In the genomic region with DNA sequence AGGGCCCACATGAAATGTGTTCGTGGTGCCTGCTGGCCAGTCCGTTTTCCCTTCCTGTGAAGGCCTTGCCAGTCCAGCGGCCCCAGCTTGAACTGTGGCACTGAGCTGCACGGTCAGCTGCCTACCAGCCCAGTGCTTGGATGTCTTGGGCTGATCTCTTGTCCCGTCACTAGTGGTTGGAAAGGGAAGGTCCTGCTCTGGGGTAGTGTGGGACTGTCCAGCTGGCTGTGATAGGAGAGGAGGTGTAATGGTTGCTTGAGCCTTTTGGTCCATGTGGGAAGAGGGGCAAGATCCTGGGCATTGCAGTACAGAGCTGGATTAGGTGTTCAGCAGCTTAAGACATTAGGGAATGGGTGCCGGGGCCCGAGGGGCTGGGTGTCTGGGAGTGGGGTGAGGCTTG, we compare ENCODE assay signal across 16 cellular contexts. TPM values are rescaled to one million over a fixed set of nuclear protein-coding genes. Genes with fewer than 3 reads are reported as not detected.
DNase-seq lines count a peak whose midpoint lies in the region; ATAC-seq, FAIRE-seq and TF ChIP-seq lines count a peak whose summit lies in the region.
"Had no signal": no experiment of that assay in that cellular context is flagged by ENCODE, and none has a peak within 500 bp of the region (broad histone marks: within the 10 kb centered on the region; RNA-seq: fewer than 3 reads in every experiment).

No MANE protein-coding gene starts in this region.

- no peak overlapping the region for H3K4me3 ChIP-seq in HepG2 (replicated peaks in 1 of 3; ENCODE audit: insufficient read depth in 1 of 3, low read depth in 2 of 3, low read length in 3 of 3)
- no peak overlapping the region for H3K4me3 ChIP-seq in right lobe of liver
- H3K4me3 ChIP-seq in WERI-Rb-1 (ENCODE audit: low read depth, low read length): no peak overlapping the region
- H3K4me3 ChIP-seq: BLaER1 treated with 17β-estradiol and CSF1 and Interleukin-3, amounts not matched to agents 10 nM and 100 nM had no signal

- H4K20me1 ChIP-seq in HepG2 (ENCODE audit: insufficient read depth, low read length): peaks cover 5% of the 10 kb centered on the region; the same call in 1 of the 2 replicates

- H3K36me3 ChIP-seq in HepG2 (replicated peaks in 1 of 2; ENCODE audit: control insufficient read depth in 1 of 2, insufficient read depth in 2 of 2, low read length in 2 of 2): peaks cover 20 to 56% of the 10 kb centered on the region in 2 experiments
- peaks cover 0 to 35% (median 18%) of the 10 kb centered on the region in 4 donors for H3K36me3 ChIP-seq in right lobe of liver
- peaks cover 86% of the 10 kb centered on the region for H3K36me3 ChIP-seq in WERI-Rb-1

- H3K4me1 ChIP-seq in HepG2 (ENCODE audit: insufficient read depth, low read length) (peaks cover 15% of the 10 kb centered on the region), right lobe of liver (no peaks in the 10 kb centered on the region)

- POLR2A ChIA-PET in HepG2 (lab: Yijun Ruan, JAX): interaction anchor here (1.4 to 1.8 kb wide), 2 partner anchors 17 to 76 kb away, joined by 7 to 8 read pairs; no protein-coding TSS in a partner anchor

- FAIRE-seq in HepG2 (lab: Jason Lieb, UNC) (no peak), RCC 7860 (lab: Jason Lieb, UNC) (no peak)
- FAIRE-seq: GM12892, GM18507 had no signal

- H3K27ac Mint-ChIP-seq in stimulated activated naive B cell treated with anti-CD40 and anti-IgM and Interleukin-4, amounts not matched to agents 10 μg/mL and 1 μg/mL and 100 μg/mL, for 72 hours: peak overlapping the region; percentile 56
- H3K27ac Mint-ChIP-seq: CD8-positive, alpha-beta T cell had no signal

- DNase-seq in HepG2 (ENCODE audit: low spot score) (no peak), right lobe of liver (no peak), WERI-Rb-1 (peak; percentile 38), RCC 7860 (ENCODE audit: low spot score) (no peak)
- DNase-seq in stimulated activated naive B cell treated with anti-CD40 and anti-IgM and Interleukin-4, amounts not matched to agents 10 μg/mL and 1 μg/mL and 100 μg/mL, for 72 hours: no peak
- DNase-seq: CD8-positive, alpha-beta T cell; DMS53; EL; MV-4-11; NCI-H1694 treated with DMSO at 0.1 percent for 48 hours; SIG-M5 had no signal

- no peak for TF ChIP-seq RAD21 in HepG2 (CRISPR knock-in tag; IDR thresholded peaks at IDR 0.05)

- intact Hi-C loops in HepG2 (cut with micrococcal nuclease; ENCODE audit: unreplicated experiment): no loop called here
- intact Hi-C loops in right lobe of liver (cut with DNase I): no loop called here

- H3K27me3 Mint-ChIP-seq in stimulated activated naive B cell treated with anti-CD40 and anti-IgM and Interleukin-4, amounts not matched to agents 10 μg/mL and 1 μg/mL and 100 μg/mL, for 72 hours: peaks cover 12 to 19% of the 10 kb centered on the region in 2 donors

- no peaks in the 10 kb centered on the region for H3K9me3 Mint-ChIP-seq in stimulated activated naive B cell treated with anti-CD40 and anti-IgM and Interleukin-4, amounts not matched to agents 10 μg/mL and 1 μg/mL and 100 μg/mL, for 72 hours
- H3K9me3 Mint-ChIP-seq: CD8-positive, alpha-beta T cell had no signal

- ATAC-seq in HepG2: no peak
- ATAC-seq in right lobe of liver: no peak
- ATAC-seq in stimulated activated naive B cell treated with anti-CD40 and anti-IgM and Interleukin-4, amounts not matched to agents 10 μg/mL and 1 μg/mL and 100 μg/mL, for 72 hours (replicated peaks): no peak
- ATAC-seq in HG03108 (IDR thresholded peaks at IDR 0.05; ENCODE audit: unreplicated experiment): no peak
- ATAC-seq: CD8-positive, alpha-beta T cell had no signal

- H3K79me2 ChIP-seq in HepG2 (ENCODE audit: insufficient read depth, low read length): no peaks in the 10 kb centered on the region

- in situ Hi-C loops in HepG2 (cut with HindIII; ENCODE audit: extremely low pct_ligation_motif_present, low pct_unique_long_range_greater_than_20kb): no loop called here

- H3K9ac ChIP-seq in HepG2 (ENCODE audit: insufficient read depth, low read depth, low read length): no peak overlapping the region
- H3K9ac ChIP-seq: KMS-11 had no signal

- H3K4me2 ChIP-seq in HepG2 (ENCODE audit: low read depth, low read length): no peak overlapping the region
- H3K4me2 ChIP-seq: KMS-11 had no signal

- peaks cover 5 to 6% of the 10 kb centered on the region in 2 donors for H3K4me1 Mint-ChIP-seq in stimulated activated naive B cell treated with anti-CD40 and anti-IgM and Interleukin-4, amounts not matched to agents 10 μg/mL and 1 μg/mL and 100 μg/mL, for 72 hours

- TF ChIP-seq EP300 in HepG2 (IDR thresholded peaks at IDR 0.05; ENCODE audit: low read depth in 2 of 2, low read length in 2 of 2) (no peak), HepG2 (CRISPR knock-in tag; IDR thresholded peaks at IDR 0.05; ENCODE audit: borderline replicate concordance) (no peak)

- H3K27me3 ChIP-seq in HepG2 (ENCODE audit: control insufficient read depth in 1 of 2, insufficient read depth in 2 of 2, low read length in 2 of 2) (no peaks in the 10 kb centered on the region), right lobe of liver (no peaks in the 10 kb centered on the region), WERI-Rb-1 (ENCODE audit: insufficient read depth, low read depth, severe bottlenecking) (no peaks in the 10 kb centered on the region)

- CTCF ChIA-PET in HepG2 (lab: Yijun Ruan, JAX; ENCODE audit: low intra/inter-chr PET ratio, low total read pairs): no interaction called here

- peaks cover 58 to 82% of the 10 kb centered on the region in 2 donors for H3K36me3 Mint-ChIP-seq in stimulated activated naive B cell treated with anti-CD40 and anti-IgM and Interleukin-4, amounts not matched to agents 10 μg/mL and 1 μg/mL and 100 μg/mL, for 72 hours

- no peak overlapping the region for H3K27ac ChIP-seq in HepG2 (ENCODE audit: extremely low read length, insufficient read depth, low read length)
- no peak overlapping the region for H3K27ac ChIP-seq in right lobe of liver
- no peak overlapping the region for H3K27ac ChIP-seq in WERI-Rb-1
- H3K27ac ChIP-seq: BLaER1 treated with 17β-estradiol and CSF1 and Interleukin-3, amounts not matched to agents 10 nM and 100 nM; KMS-11 had no signal

- BruUV-seq in HepG2 (replicated peaks; lab: Mats Ljungman, UMichigan): no TSS peak

- no peak overlapping the region for H2AFZ ChIP-seq in HepG2 (ENCODE audit: low read length)

- 90% methylated on average over 7 of the region's 7 CpGs for WGBS in HepG2 (ENCODE audit: low lambda C conversion rate)
- 87% methylated on average over 5 of the region's 7 CpGs for WGBS in right lobe of liver (ENCODE audit: insufficient coverage, low coverage, low lambda C conversion rate, missing lambda C conversion rate)

- no peak overlapping the region for H3K4me3 Mint-ChIP-seq in stimulated activated naive B cell treated with anti-CD40 and anti-IgM and Interleukin-4, amounts not matched to agents 10 μg/mL and 1 μg/mL and 100 μg/mL, for 72 hours
- H3K4me3 Mint-ChIP-seq: CD8-positive, alpha-beta T cell had no signal

- no peak for TF ChIP-seq CTCF in HepG2 (CRISPR knock-in tag; IDR thresholded peaks at IDR 0.05)
- TF ChIP-seq CTCF in right lobe of liver (IDR thresholded peaks at IDR 0.05): no peak
- no peak for TF ChIP-seq CTCF in WERI-Rb-1 (IDR thresholded peaks at IDR 0.05; ENCODE audit: low read depth, low read length)

- no peak for TF ChIP-seq POLR2A in HepG2 (IDR thresholded peaks at IDR 0.05; ENCODE audit: insufficient read depth in 1 of 2, low read depth in 2 of 2, low read length in 2 of 2)
- no peak for TF ChIP-seq POLR2A in right lobe of liver (IDR thresholded peaks at IDR 0.05)

- H3K9me3 ChIP-seq in HepG2 (ENCODE audit: low read length): no peaks in the 10 kb centered on the region
- H3K9me3 ChIP-seq in right lobe of liver: no peaks in the 10 kb centered on the region
- H3K9me3 ChIP-seq in WERI-Rb-1 (ENCODE audit: severe bottlenecking): no peaks in the 10 kb centered on the region
- H3K9me3 ChIP-seq: BLaER1 treated with 17β-estradiol and CSF1 and Interleukin-3, amounts not matched to agents 10 nM and 100 nM had no signal

RNA-seq across cellular contexts. Expression of gene BUD23, which starts 15.0 kb away (rescaled TPM):
- total RNA-seq in HepG2 (2016; rRNA removed; fragmentation: Illumina TruSeq; extraction: Trizol): 37.5 and 47.5 TPM in 2 replicates
- 25.0 and 27.0 TPM in 2 replicates for total RNA-seq in HepG2 (2016; cell fraction: cytosol; rRNA removed; fragmentation: Illumina TruSeq; extraction: Trizol; ENCODE audit: low read depth)
- total RNA-seq in HepG2 (2016; cell fraction: insoluble cytoplasmic fraction; rRNA removed; fragmentation: Illumina TruSeq; extraction: Trizol): 37.7 and 52.7 TPM in 2 replicates
- 22.7 and 27.6 TPM in 2 replicates for total RNA-seq in HepG2 (2016; cell fraction: membrane; rRNA removed; fragmentation: Illumina TruSeq; extraction: Trizol)
- total RNA-seq in HepG2 (2016; cell fraction: nucleus; rRNA removed; fragmentation: Illumina TruSeq; extraction: Trizol): 36.5 and 38.0 TPM in 2 replicates
- 50.3 and 54.5 TPM in 2 replicates for polyA plus RNA-seq in HepG2 (2011; rRNA removed)
- polyA plus RNA-seq in HepG2 (2011; cell fraction: cytosol; rRNA removed): 57.5 and 59.3 TPM in 2 replicates
- polyA plus RNA-seq in HepG2 (2011; cell fraction: nucleus; rRNA removed): 61.1 and 71.4 TPM in 2 replicates
- polyA plus RNA-seq in HepG2 (2012): 39.8 and 49.3 TPM in 2 replicates
- polyA plus RNA-seq in HepG2 (2016; cell fraction: cytosol; fragmentation: Illumina TruSeq; extraction: Trizol; ENCODE audit: low read depth): 23.2 and 24.2 TPM in 2 replicates
- 54.9 and 56.3 TPM in 2 replicates for polyA plus RNA-seq in HepG2 (2016; cell fraction: insoluble cytoplasmic fraction; fragmentation: Illumina TruSeq; extraction: Trizol; ENCODE audit: low read depth)
- 27.2 and 30.8 TPM in 2 replicates for polyA plus RNA-seq in HepG2 (2016; cell fraction: membrane; fragmentation: Illumina TruSeq; extraction: Trizol; ENCODE audit: low read depth)
- polyA plus RNA-seq in HepG2 (2016; cell fraction: nucleus; fragmentation: Illumina TruSeq; extraction: Trizol; ENCODE audit: insufficient read depth, low read depth): 97.8 and 98.1 TPM in 2 replicates
- polyA minus RNA-seq in HepG2 (2011; rRNA and poly(A)+ RNA removed; ENCODE audit: low replicate concordance): 20.0 and 77.8 TPM in 2 replicates
- polyA minus RNA-seq in HepG2 (2011; cell fraction: cytosol; rRNA and poly(A)+ RNA removed): 9.4 and 16.6 TPM in 2 replicates
- polyA minus RNA-seq in HepG2 (2011; cell fraction: nucleus; rRNA and poly(A)+ RNA removed): 14.7 and 15.2 TPM in 2 replicates
- 10 to 100 TPM; 24.1 to 35.0 (median 29.2) TPM for total RNA-seq in right lobe of liver

RNA-seq across cellular contexts. Expression of gene DNAJC30, which starts 15.2 kb away (rescaled TPM):
- 3.0 and 3.3 TPM in 2 replicates for total RNA-seq in HepG2 (2016; rRNA removed; fragmentation: Illumina TruSeq; extraction: Trizol)
- 1.3 TPM in 2 replicates for total RNA-seq in HepG2 (2016; cell fraction: cytosol; rRNA removed; fragmentation: Illumina TruSeq; extraction: Trizol; ENCODE audit: low read depth)
- 2.7 and 3.2 TPM in 2 replicates for total RNA-seq in HepG2 (2016; cell fraction: insoluble cytoplasmic fraction; rRNA removed; fragmentation: Illumina TruSeq; extraction: Trizol)
- total RNA-seq in HepG2 (2016; cell fraction: membrane; rRNA removed; fragmentation: Illumina TruSeq; extraction: Trizol): 2.5 and 2.7 TPM in 2 replicates
- 2.6 and 2.8 TPM in 2 replicates for total RNA-seq in HepG2 (2016; cell fraction: nucleus; rRNA removed; fragmentation: Illumina TruSeq; extraction: Trizol)
- polyA plus RNA-seq in HepG2 (2011; rRNA removed): 3.5 and 3.8 TPM in 2 replicates
- 3.7 and 5.6 TPM in 2 replicates for polyA plus RNA-seq in HepG2 (2011; cell fraction: cytosol; rRNA removed)
- 3.5 and 4.4 TPM in 2 replicates for polyA plus RNA-seq in HepG2 (2011; cell fraction: nucleus; rRNA removed)
- 2.0 and 4.5 TPM in 2 replicates for polyA plus RNA-seq in HepG2 (2012)
- polyA plus RNA-seq in HepG2 (2016; cell fraction: cytosol; fragmentation: Illumina TruSeq; extraction: Trizol; ENCODE audit: low read depth): 1.9 and 2.1 TPM in 2 replicates
- 7.7 and 7.8 TPM in 2 replicates for polyA plus RNA-seq in HepG2 (2016; cell fraction: insoluble cytoplasmic fraction; fragmentation: Illumina TruSeq; extraction: Trizol; ENCODE audit: low read depth)
- 3.1 and 3.6 TPM in 2 replicates for polyA plus RNA-seq in HepG2 (2016; cell fraction: membrane; fragmentation: Illumina TruSeq; extraction: Trizol; ENCODE audit: low read depth)
- polyA plus RNA-seq in HepG2 (2016; cell fraction: nucleus; fragmentation: Illumina TruSeq; extraction: Trizol; ENCODE audit: insufficient read depth, low read depth): 5.6 and 6.4 TPM in 2 replicates
- polyA minus RNA-seq in HepG2 (2011; rRNA and poly(A)+ RNA removed; ENCODE audit: low replicate concordance): 8.4 and 10.1 TPM in 2 replicates
- polyA minus RNA-seq in HepG2 (2011; cell fraction: cytosol; rRNA and poly(A)+ RNA removed): 2.0 and 3.3 TPM in 2 replicates
- 7.7 and 9.3 TPM in 2 replicates for polyA minus RNA-seq in HepG2 (2011; cell fraction: nucleus; rRNA and poly(A)+ RNA removed)
- 1 to 10 TPM; 5.4 to 8.8 (median 7.0) TPM for total RNA-seq in right lobe of liver

RNA-seq across cellular contexts. Expression of gene STX1A, which starts 21.1 kb away (rescaled TPM):
- 2.9 and 6.1 TPM in 2 replicates for total RNA-seq in HepG2 (2016; rRNA removed; fragmentation: Illumina TruSeq; extraction: Trizol)
- total RNA-seq in HepG2 (2016; cell fraction: cytosol; rRNA removed; fragmentation: Illumina TruSeq; extraction: Trizol; ENCODE audit: low read depth): 1.3 and 1.8 TPM in 2 replicates
- total RNA-seq in HepG2 (2016; cell fraction: insoluble cytoplasmic fraction; rRNA removed; fragmentation: Illumina TruSeq; extraction: Trizol): 3.3 and 5.7 TPM in 2 replicates
- 2.4 and 4.1 TPM in 2 replicates for total RNA-seq in HepG2 (2016; cell fraction: membrane; rRNA removed; fragmentation: Illumina TruSeq; extraction: Trizol)
- total RNA-seq in HepG2 (2016; cell fraction: nucleus; rRNA removed; fragmentation: Illumina TruSeq; extraction: Trizol): 6.6 and 10.3 TPM in 2 replicates
- polyA plus RNA-seq in HepG2 (2011; rRNA removed): 12.2 and 14.8 TPM in 2 replicates
- 5.3 and 6.0 TPM in 2 replicates for polyA plus RNA-seq in HepG2 (2011; cell fraction: cytosol; rRNA removed)
- polyA plus RNA-seq in HepG2 (2011; cell fraction: nucleus; rRNA removed): 75.2 and 75.4 TPM in 2 replicates
- 8.5 and 18.8 TPM in 2 replicates for polyA plus RNA-seq in HepG2 (2012)
- polyA plus RNA-seq in HepG2 (2016; cell fraction: cytosol; fragmentation: Illumina TruSeq; extraction: Trizol; ENCODE audit: low read depth): 0.94 and 1.4 TPM in 2 replicates
- polyA plus RNA-seq in HepG2 (2016; cell fraction: insoluble cytoplasmic fraction; fragmentation: Illumina TruSeq; extraction: Trizol; ENCODE audit: low read depth): 3.1 and 4.5 TPM in 2 replicates
- 2.3 and 2.5 TPM in 2 replicates for polyA plus RNA-seq in HepG2 (2016; cell fraction: membrane; fragmentation: Illumina TruSeq; extraction: Trizol; ENCODE audit: low read depth)
- 26.8 and 37.4 TPM in 2 replicates for polyA plus RNA-seq in HepG2 (2016; cell fraction: nucleus; fragmentation: Illumina TruSeq; extraction: Trizol; ENCODE audit: insufficient read depth, low read depth)
- polyA minus RNA-seq in HepG2 (2011; rRNA and poly(A)+ RNA removed; ENCODE audit: low replicate concordance): 5.2 and 10.7 TPM in 2 replicates
- polyA minus RNA-seq in HepG2 (2011; cell fraction: cytosol; rRNA and poly(A)+ RNA removed): 1.7 and 3.1 TPM in 2 replicates
- 12.8 and 13.4 TPM in 2 replicates for polyA minus RNA-seq in HepG2 (2011; cell fraction: nucleus; rRNA and poly(A)+ RNA removed)
- 1 to 10 TPM; 1.4 to 2.8 (median 1.9) TPM for total RNA-seq in right lobe of liver

RNA-seq across cellular contexts. Expression of gene VPS37D, which starts 30.8 kb away (rescaled TPM):
- 4.9 and 6.3 TPM in 2 replicates for total RNA-seq in HepG2 (2016; rRNA removed; fragmentation: Illumina TruSeq; extraction: Trizol)
- 7.4 and 7.8 TPM in 2 replicates for total RNA-seq in HepG2 (2016; cell fraction: cytosol; rRNA removed; fragmentation: Illumina TruSeq; extraction: Trizol; ENCODE audit: low read depth)
- 5.1 and 6.3 TPM in 2 replicates for total RNA-seq in HepG2 (2016; cell fraction: insoluble cytoplasmic fraction; rRNA removed; fragmentation: Illumina TruSeq; extraction: Trizol)
- total RNA-seq in HepG2 (2016; cell fraction: membrane; rRNA removed; fragmentation: Illumina TruSeq; extraction: Trizol): 11.3 and 11.5 TPM in 2 replicates
- 3.3 and 3.9 TPM in 2 replicates for total RNA-seq in HepG2 (2016; cell fraction: nucleus; rRNA removed; fragmentation: Illumina TruSeq; extraction: Trizol)
- 3.8 and 5.7 TPM in 2 replicates for polyA plus RNA-seq in HepG2 (2011; rRNA removed)
- 3.8 and 5.1 TPM in 2 replicates for polyA plus RNA-seq in HepG2 (2011; cell fraction: cytosol; rRNA removed)
- 11.9 and 15.2 TPM in 2 replicates for polyA plus RNA-seq in HepG2 (2011; cell fraction: nucleus; rRNA removed)
- 5.1 and 5.6 TPM in 2 replicates for polyA plus RNA-seq in HepG2 (2012)
- 5.8 and 6.7 TPM in 2 replicates for polyA plus RNA-seq in HepG2 (2016; cell fraction: cytosol; fragmentation: Illumina TruSeq; extraction: Trizol; ENCODE audit: low read depth)
- 4.4 and 4.5 TPM in 2 replicates for polyA plus RNA-seq in HepG2 (2016; cell fraction: insoluble cytoplasmic fraction; fragmentation: Illumina TruSeq; extraction: Trizol; ENCODE audit: low read depth)
- 7.2 and 7.6 TPM in 2 replicates for polyA plus RNA-seq in HepG2 (2016; cell fraction: membrane; fragmentation: Illumina TruSeq; extraction: Trizol; ENCODE audit: low read depth)
- polyA plus RNA-seq in HepG2 (2016; cell fraction: nucleus; fragmentation: Illumina TruSeq; extraction: Trizol; ENCODE audit: insufficient read depth, low read depth): 8.1 and 8.8 TPM in 2 replicates
- 0.37 and 3.2 TPM in 2 replicates for polyA minus RNA-seq in HepG2 (2011; rRNA and poly(A)+ RNA removed; ENCODE audit: low replicate concordance)
- 2.4 and 2.6 TPM in 2 replicates for polyA minus RNA-seq in HepG2 (2011; cell fraction: cytosol; rRNA and poly(A)+ RNA removed)
- polyA minus RNA-seq in HepG2 (2011; cell fraction: nucleus; rRNA and poly(A)+ RNA removed): 0.90 and 1.5 TPM in 2 replicates
- 1 to 10 TPM; 1.2 to 3.0 (median 2.2) TPM for total RNA-seq in right lobe of liver

RNA-seq across cellular contexts. Expression of gene ABHD11, which starts 40.2 kb away (rescaled TPM):
- 6.4 and 7.0 TPM in 2 replicates for total RNA-seq in HepG2 (2016; rRNA removed; fragmentation: Illumina TruSeq; extraction: Trizol)
- 2.5 and 2.8 TPM in 2 replicates for total RNA-seq in HepG2 (2016; cell fraction: cytosol; rRNA removed; fragmentation: Illumina TruSeq; extraction: Trizol; ENCODE audit: low read depth)
- 6.2 and 6.4 TPM in 2 replicates for total RNA-seq in HepG2 (2016; cell fraction: insoluble cytoplasmic fraction; rRNA removed; fragmentation: Illumina TruSeq; extraction: Trizol)
- 3.3 and 3.6 TPM in 2 replicates for total RNA-seq in HepG2 (2016; cell fraction: membrane; rRNA removed; fragmentation: Illumina TruSeq; extraction: Trizol)
- 4.1 and 4.7 TPM in 2 replicates for total RNA-seq in HepG2 (2016; cell fraction: nucleus; rRNA removed; fragmentation: Illumina TruSeq; extraction: Trizol)
- 7.1 and 8.1 TPM in 2 replicates for polyA plus RNA-seq in HepG2 (2011; rRNA removed)
- 3.7 and 7.1 TPM in 2 replicates for polyA plus RNA-seq in HepG2 (2011; cell fraction: cytosol; rRNA removed)
- 10.5 and 11.1 TPM in 2 replicates for polyA plus RNA-seq in HepG2 (2011; cell fraction: nucleus; rRNA removed)
- 2.0 and 3.1 TPM in 2 replicates for polyA plus RNA-seq in HepG2 (2012)
- polyA plus RNA-seq in HepG2 (2016; cell fraction: cytosol; fragmentation: Illumina TruSeq; extraction: Trizol; ENCODE audit: low read depth): 1.7 and 1.9 TPM in 2 replicates
- polyA plus RNA-seq in HepG2 (2016; cell fraction: insoluble cytoplasmic fraction; fragmentation: Illumina TruSeq; extraction: Trizol; ENCODE audit: low read depth): 7.3 and 7.9 TPM in 2 replicates
- polyA plus RNA-seq in HepG2 (2016; cell fraction: membrane; fragmentation: Illumina TruSeq; extraction: Trizol; ENCODE audit: low read depth): 1.8 and 2.3 TPM in 2 replicates
- 8.1 and 14.0 TPM in 2 replicates for polyA plus RNA-seq in HepG2 (2016; cell fraction: nucleus; fragmentation: Illumina TruSeq; extraction: Trizol; ENCODE audit: insufficient read depth, low read depth)
- polyA minus RNA-seq in HepG2 (2011; rRNA and poly(A)+ RNA removed; ENCODE audit: low replicate concordance): 8.6 and 26.6 TPM in 2 replicates
- polyA minus RNA-seq in HepG2 (2011; cell fraction: cytosol; rRNA and poly(A)+ RNA removed): 0.89 and 2.6 TPM in 2 replicates
- polyA minus RNA-seq in HepG2 (2011; cell fraction: nucleus; rRNA and poly(A)+ RNA removed): 6.2 and 11.3 TPM in 2 replicates
- total RNA-seq in right lobe of liver: 1 to 10 TPM; 5.6 to 8.4 (median 7.0) TPM
